ENCODE assay signal across 8 cellular contexts in genomic region chr13:41132512-41133152, GRCh38. TPM values are rescaled to one million over a fixed set of nuclear protein-coding genes. Genes with fewer than 3 reads are reported as not detected.
DNase-seq lines count a peak whose midpoint lies in the region; ATAC-seq and TF ChIP-seq lines count a peak whose summit lies in the region.

KBTBD6 (minus strand) TSS chr13:41132802; CDS start chr13:41132511, 291 bp downstream.

- H3K79me2 ChIP-seq in smooth muscle cell (ENCODE audit: low read depth) = peaks cover 16% of the 10 kb centered on the region

- H3K36me3 Mint-ChIP-seq in immature natural killer cell = peaks cover 0 to 4% (median 0%) of the 10 kb centered on the region in 3 donors

- peaks cover 0 to 4% (median 0%) of the 10 kb centered on the region in 3 donors for H3K27me3 Mint-ChIP-seq in immature natural killer cell (ENCODE audit: low read depth in 3 of 3)

- peak within 1 kb of the TSS; percentile 93 for H2AFZ ChIP-seq in smooth muscle cell (ENCODE audit: low read depth)

- peaks cover 24% of the 10 kb centered on the region for H3K4me1 ChIP-seq in smooth muscle cell (ENCODE audit: low read depth)

- peak; percentile 97 for ATAC-seq in GM19025 (IDR thresholded peaks at IDR 0.05; ENCODE audit: low read depth, unreplicated experiment)
- peak; percentile 98 for ATAC-seq in HG03280 (IDR thresholded peaks at IDR 0.05; ENCODE audit: unreplicated experiment)

- H3K9me3 ChIP-seq in smooth muscle cell (replicated peaks; ENCODE audit: low read depth) = no peaks in the 10 kb centered on the region

- peak within 1 kb of the TSS; percentile 93 to 99 (median 97) for H3K4me3 Mint-ChIP-seq in immature natural killer cell

- no peaks in the 10 kb centered on the region for H3K36me3 ChIP-seq in smooth muscle cell (ENCODE audit: low read depth)

- H3K9ac ChIP-seq in smooth muscle cell (ENCODE audit: low read depth) = peak within 1 kb of the TSS; percentile 96

- 1% methylated on average over 43 of the region's 45 CpGs for WGBS in smooth muscle cell (ENCODE audit: low lambda C conversion rate)

- H3K4me1 Mint-ChIP-seq in immature natural killer cell = peaks cover 41 to 53% of the 10 kb centered on the region in 2 donors

- H3K27ac Mint-ChIP-seq in immature natural killer cell = peak within 1 kb of the TSS; percentile 87 to 95 (median 92)

- no peaks in the 10 kb centered on the region for H3K27me3 ChIP-seq in smooth muscle cell (ENCODE audit: low read depth)

- no peaks in the 10 kb centered on the region for H3F3A ChIP-seq in smooth muscle cell (ENCODE audit: low read depth)

- peak within 1 kb of the TSS; percentile 86 for H3K27ac ChIP-seq in smooth muscle cell (ENCODE audit: low read depth)

- peaks cover 8% of the 10 kb centered on the region for H4K20me1 ChIP-seq in smooth muscle cell (ENCODE audit: low read depth)

- no peaks in the 10 kb centered on the region for H3K9me3 Mint-ChIP-seq in immature natural killer cell

- H3K4me2 ChIP-seq in smooth muscle cell = peak within 1 kb of the TSS; percentile 94

- TF ChIP-seq CTCF in AG09319 (IDR thresholded peaks at IDR 0.05; ENCODE audit: low read depth, low read length) (no peak), smooth muscle cell (IDR thresholded peaks at IDR 0.05; ENCODE audit: borderline replicate concordance, insufficient read depth, poor library complexity, severe bottlenecking) (no peak)

- peak within 1 kb of the TSS; percentile 87 for H3K4me3 ChIP-seq in smooth muscle cell

- DNase-seq in AG09319 (ENCODE audit: extremely low read depth, low read depth) = peak; percentile 97
- peak; percentile 95 for DNase-seq in NCI-H345 (lab: John Stamatoyannopoulos, UW)
- DNase-seq in activated CD4-positive, CD25-positive, alpha-beta regulatory T cell (lab: John Stamatoyannopoulos, UW) = peak; percentile 78 to 90 (median 83)
- DNase-seq in central memory CD4-positive, alpha-beta T cell = peak; percentile 89
- peak; percentile 89 to 90 (median 89) for DNase-seq in immature natural killer cell
- peak; percentile 87 for DNase-seq in smooth muscle cell (lab: John Stamatoyannopoulos, UW; ENCODE audit: unreplicated experiment)

RNA-seq across cellular contexts. Expression of gene KBTBD6, which starts in this region (rescaled TPM):
- polyA plus RNA-seq in immature natural killer cell = 1 to 10 TPM; 1.7 to 9.0 (median 2.3) TPM
- total RNA-seq in smooth muscle cell = 6.9 and 11.5 TPM in 2 replicates
- 5.3 and 6.5 TPM in 2 replicates for polyA plus RNA-seq in smooth muscle cell

Comparison
In these comparisons a context has a peak if more than half of its experiments do, and no peak if none do; other contexts are left out.
1. Peak in every context shown above with its lines: DNase-seq, ATAC-seq, H3K4me3 ChIP-seq and H3K27ac ChIP-seq.